Comparison of ENCODE assay signal across 26 cellular contexts in the genomic region with DNA sequence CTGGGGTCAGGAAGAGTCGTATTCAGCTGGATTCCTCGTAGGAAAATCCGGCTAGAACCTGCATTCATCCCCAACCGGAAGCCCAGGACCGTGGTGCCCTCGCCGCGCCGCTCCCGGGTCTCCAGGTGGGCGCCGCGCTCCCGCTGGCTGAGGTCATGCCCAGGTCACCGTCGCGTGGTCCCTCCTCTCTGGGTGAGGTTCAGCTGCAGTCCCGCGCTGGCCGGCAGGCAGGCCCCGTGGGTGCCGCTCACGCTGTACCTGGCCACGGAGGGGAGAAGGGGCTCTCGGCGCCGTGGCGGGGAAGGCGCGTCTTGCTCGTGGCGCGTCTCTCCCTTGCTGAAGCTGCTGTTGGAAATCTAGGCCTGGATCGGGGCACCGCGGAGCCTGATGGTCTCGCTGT. TPM values are rescaled to one million over a fixed set of nuclear protein-coding genes. Genes with fewer than 3 reads are reported as not detected.
A peak's percentile ranks its signal among the peaks of the same experiment; 100 is the strongest.
DNase-seq lines count a peak whose midpoint lies in the region; ATAC-seq and TF ChIP-seq lines count a peak whose summit lies in the region.
"Had no signal": no experiment of that assay in that cellular context is flagged by ENCODE, and none has a peak within 500 bp of the region (broad histone marks: within the 10 kb centered on the region; RNA-seq: fewer than 3 reads in every experiment).

No MANE protein-coding gene starts in this region.

- H3K4me3 ChIP-seq in H7 (ENCODE audit: insufficient read depth, low read depth, low read length) (no peak overlapping the region), coronary artery (no peak overlapping the region), testis (peak overlapping the region; percentile 44 to 47)
- H3K4me3 ChIP-seq: A549; BLaER1 treated with 17β-estradiol and CSF1 and Interleukin-3, amounts not matched to agents 10 nM and 100 nM; MG63; SJCRH30 had no signal

- no peaks in the 10 kb centered on the region for H3K36me3 ChIP-seq in H7 (replicated peaks; ENCODE audit: control insufficient read depth, insufficient read depth, low read length)
- no peaks in the 10 kb centered on the region for H3K36me3 ChIP-seq in testis (ENCODE audit: low read depth, missing control alignments)
- H3K36me3 ChIP-seq: BLaER1 treated with 17β-estradiol and CSF1 and Interleukin-3, amounts not matched to agents 10 nM and 100 nM; MG63; SJCRH30 had no signal

- DNase-seq in H7 (peak; percentile 56), coronary artery (ENCODE audit: low spot score) (peak; percentile 63), left lobe of liver (ENCODE audit: low spot score) (peak; percentile 24), testis (no peak)
- DNase-seq in stimulated activated naive CD8-positive, alpha-beta T cell treated with anti-CD3 and anti-CD28 coated beads, Interleukin-15, Interleukin-2, amounts not matched to agents 100 U/mL and 50 U/mL, for 24 hours, result no peak
- DNase-seq in activated T-cell treated with anti-CD3 and anti-CD28 coated beads, Interleukin-2, amount 50 U/mL, for 4 hours, result no peak
- DNase-seq: AML-193; CD4-positive, alpha-beta T cell; IMR-90; KG1; MG63; NCI-H1105 treated with DMSO at 0.1 percent for 48 hours; NCI-H146; NCI-H2029; NCI-H446; NCI-H524 treated with DMSO at 0.1 percent for 48 hours; NCI-H82; NK-92 treated with Interleukin-12 subunit alpha and Interleukin-12 subunit beta, amount 100 ng/mL, for 24 hours; PC-3; SJCRH30 had no signal

- ATAC-seq in left lobe of liver, result no peak
- ATAC-seq in stimulated activated naive CD8-positive, alpha-beta T cell treated with anti-CD3 and anti-CD28 coated beads, Interleukin-15, Interleukin-2, amounts not matched to agents 100 U/mL and 50 U/mL, for 24 hours, result no peak
- ATAC-seq in activated T-cell treated with anti-CD3 and anti-CD28 coated beads, Interleukin-2, amount 50 U/mL, for 4 hours, result no peak
- no peak for ATAC-seq in GM18858 (IDR thresholded peaks at IDR 0.05; ENCODE audit: unreplicated experiment)
- ATAC-seq: A549, PC-3, Right ventricle myocardium inferior, SK-N-SH treated with all-trans-retinoic acid at 6 μM for 48 hours had no signal

- H3K4me1 ChIP-seq in testis, result no peaks in the 10 kb centered on the region
- H3K4me1 ChIP-seq: A549, SJCRH30 had no signal

- no peaks in the 10 kb centered on the region for H3K27me3 ChIP-seq in H7 (ENCODE audit: control insufficient read depth, insufficient read depth, low read length)
- H3K27me3 ChIP-seq in testis, result no peaks in the 10 kb centered on the region
- H3K27me3 ChIP-seq: BLaER1 treated with 17β-estradiol and CSF1 and Interleukin-3, amounts not matched to agents 10 nM and 100 nM; MG63; SJCRH30 had no signal

- TF ChIP-seq CTCF in coronary artery (IDR thresholded peaks at IDR 0.05) (no peak), testis (IDR thresholded peaks at IDR 0.05) (no peak)

- H3K36me3 Mint-ChIP-seq in activated T-cell treated with anti-CD3 and anti-CD28 coated beads, Interleukin-2, amount 50 U/mL, for 4 hours (ENCODE audit: insufficient read depth), result no peaks in the 10 kb centered on the region

- H3K27ac ChIP-seq in coronary artery, result no peak overlapping the region
- H3K27ac ChIP-seq in testis, result no peak overlapping the region
- H3K27ac ChIP-seq: A549; BLaER1 treated with 17β-estradiol and CSF1 and Interleukin-3, amounts not matched to agents 10 nM and 100 nM; SJCRH30 had no signal

- WGBS in testis, 2 donors, result 30 to 68% methylated on average over 29 to 37 of the region's 37 CpGs

- TF ChIP-seq POLR2A in testis (IDR thresholded peaks at IDR 0.05), result no peak

- no peaks in the 10 kb centered on the region for H3K9me3 ChIP-seq in testis
- H3K9me3 ChIP-seq: MG63, SJCRH30 had no signal

- H3K4me3 Mint-ChIP-seq in activated T-cell treated with anti-CD3 and anti-CD28 coated beads, Interleukin-2, amount 50 U/mL, for 4 hours, result no peak overlapping the region
- H3K4me3 Mint-ChIP-seq: CD4-positive, alpha-beta T cell had no signal

- no peaks in the 10 kb centered on the region for H3K9me3 Mint-ChIP-seq in activated T-cell treated with anti-CD3 and anti-CD28 coated beads, Interleukin-2, amount 50 U/mL, for 4 hours

- H3K4me1 Mint-ChIP-seq in activated T-cell treated with anti-CD3 and anti-CD28 coated beads, Interleukin-2, amount 50 U/mL, for 4 hours (ENCODE audit: low read depth), result no peaks in the 10 kb centered on the region

- peaks cover 24% of the 10 kb centered on the region for H3K27me3 Mint-ChIP-seq in activated T-cell treated with anti-CD3 and anti-CD28 coated beads, Interleukin-2, amount 50 U/mL, for 4 hours (ENCODE audit: low read depth)

- intact Hi-C loops in testis (cut with DNase I; ENCODE audit: low total_unique reads), result no loop called here

RNA-seq across cellular contexts. Expression of a gene that starts 44.5 kb away (rescaled TPM):
- total RNA-seq in H7 (2014; rRNA removed; shearing (Covaris generic)), result 0.42 TPM in 1 of 2 replicates, not detected in the other
- total RNA-seq in left lobe of liver, result not detected
- under 1 TPM; 0.39 to 0.43 TPM for total RNA-seq in testis
- polyA plus RNA-seq in testis (ENCODE audit: insufficient read depth, low read depth, low replicate concordance), result 0.96 TPM
- total RNA-seq in activated T-cell treated with anti-CD3 and anti-CD28 coated beads, Interleukin-2, amount 50 U/mL, for 4 hours, result under 1 TPM; 0.08 to 0.34 (median 0.27) TPM
- total RNA-seq: H4, IMR-90, PC-3, Right ventricle myocardium inferior, SJCRH30 had no signal
- polyA plus RNA-seq: A549, IMR-90 had no signal

RNA-seq across cellular contexts. Expression of a gene that starts 53.6 kb away (rescaled TPM):
- total RNA-seq in H7 (2014; rRNA removed; shearing (Covaris generic)), result 0.03 and 0.22 TPM in 2 replicates
- 0.83 TPM for total RNA-seq in left lobe of liver
- 10 to 100 TPM; 15.8 to 18.3 TPM for total RNA-seq in testis
- 10.8 TPM for polyA plus RNA-seq in testis (ENCODE audit: insufficient read depth, low read depth, low replicate concordance)
- total RNA-seq in activated T-cell treated with anti-CD3 and anti-CD28 coated beads, Interleukin-2, amount 50 U/mL, for 4 hours, result 1 to 10 TPM; 3.4 to 7.1 (median 3.5) TPM
- total RNA-seq: H4, PC-3 had no signal
- polyA plus RNA-seq: A549 had no signal

Comparison
In these comparisons a context has a peak if more than half of its experiments do, and no peak if none do; other contexts are left out.
1. DNase-seq: peak in H7 (single experiment), coronary artery (single experiment) and left lobe of liver (single experiment); none in testis (single experiment), stimulated activated naive CD8-positive, alpha-beta T cell treated with anti-CD3 and anti-CD28 coated beads, Interleukin-15, Interleukin-2, amounts not matched to agents 100 U/mL and 50 U/mL, for 24 hours (single experiment) and activated T-cell treated with anti-CD3 and anti-CD28 coated beads, Interleukin-2, amount 50 U/mL, for 4 hours (single experiment).
2. H3K4me3 ChIP-seq: peak in testis (2 of 2); none in H7 (single experiment) and coronary artery (single experiment).